In the genomic region with DNA sequence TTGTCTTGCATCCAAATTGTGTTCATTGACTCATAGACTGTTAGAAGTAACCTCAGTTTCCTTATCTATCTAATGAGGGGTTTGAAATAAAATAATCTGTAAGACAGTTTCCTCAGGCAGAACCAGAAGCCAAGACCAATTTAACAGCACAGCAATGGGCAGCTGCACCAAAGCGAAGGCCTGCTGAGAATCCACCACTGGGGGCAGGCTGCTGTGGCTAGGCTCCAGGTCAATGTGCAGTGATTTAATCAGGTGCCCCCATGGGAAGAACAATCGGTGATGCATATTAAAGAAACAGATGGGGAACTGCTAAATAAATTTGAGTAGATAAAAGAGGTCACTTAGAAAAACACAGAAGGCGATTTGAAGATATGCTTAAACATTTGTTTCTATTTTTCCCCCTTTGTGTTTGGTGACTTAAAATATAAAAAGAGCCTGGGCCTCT, we compare ENCODE assay signal across 8 cellular contexts. TPM values are rescaled to one million over a fixed set of nuclear protein-coding genes. Genes with fewer than 3 reads are reported as not detected.
DNase-seq lines count a peak whose midpoint lies in the region; ATAC-seq and TF ChIP-seq lines count a peak whose summit lies in the region.

No MANE protein-coding gene starts in this region.

- TF ChIP-seq CTCF in Calu3 (IDR thresholded peaks at IDR 0.05; ENCODE audit: unreplicated experiment): peak; percentile 37
- TF ChIP-seq CTCF in astrocyte of the spinal cord (IDR thresholded peaks at IDR 0.05; ENCODE audit: low read depth, low read length): peak; percentile 83
- TF ChIP-seq CTCF in lung (IDR thresholded peaks at IDR 0.05; ENCODE audit: control extremely low read depth, extremely low read depth): peak; percentile 14

- no peaks in the 10 kb centered on the region for H3K9me3 ChIP-seq in lung (ENCODE audit: control insufficient read depth in 2 of 2, insufficient read depth in 1 of 2, low read length in 1 of 2)

- no peaks in the 10 kb centered on the region for H3K4me1 Mint-ChIP-seq in Calu3 (ENCODE audit: low read depth, unreplicated experiment)

- H3K36me3 Mint-ChIP-seq in Calu3 (ENCODE audit: insufficient read depth, unreplicated experiment): no peaks in the 10 kb centered on the region

- H3K4me3 ChIP-seq in astrocyte of the spinal cord (ENCODE audit: low read depth, low read length) (no peak overlapping the region), lung (no peak overlapping the region)

- H3K27ac ChIP-seq in lung (ENCODE audit: low read depth in 1 of 2, low read length in 1 of 2): no peak overlapping the region

- peak; percentile 58 for DNase-seq in Calu3
- peak; percentile 44 for DNase-seq in HuH-7 (ENCODE audit: low spot score)
- peak; percentile 64 for DNase-seq in astrocyte of the spinal cord (ENCODE audit: low read depth, low spot score)
- no peak for DNase-seq in lung (ENCODE audit: low spot score)
- no peak for DNase-seq in KBM-7
- no peak for DNase-seq in stimulated activated CD4-positive, alpha-beta T cell treated with anti-CD3 and anti-CD28 coated beads, Interleukin-2, amount 100 ng/mL, for 48 hours
- DNase-seq in inferior parietal cortex (ENCODE audit: extremely low spot score): no peak
- no peak for DNase-seq in NK-92 treated with Interleukin-12 subunit alpha and Interleukin-12 subunit beta, amount 100 ng/mL, for 24 hours (lab: John Stamatoyannopoulos, UW)

- no peak for ATAC-seq in lung (ENCODE audit: insufficient read depth, low FRiP score)

- no TSS peak for BruUV-seq in Calu3 (replicated peaks; lab: Mats Ljungman, UMichigan)

- intact Hi-C loops in Calu3 (cut with micrococcal nuclease; ENCODE audit: unreplicated experiment): no loop called here

- H3K27me3 Mint-ChIP-seq in Calu3 (ENCODE audit: unreplicated experiment): no peaks in the 10 kb centered on the region

- no peaks in the 10 kb centered on the region for H3K9me3 Mint-ChIP-seq in Calu3 (ENCODE audit: low read depth, unreplicated experiment)

- CTCF ChIA-PET in Calu3 (lab: Charles Lee): interaction anchor here (0.7 kb wide), 2 partner anchors 96 to 1063 kb away, joined by 3 to 5 read pairs; no protein-coding TSS in a partner anchor

- H3K4me3 Mint-ChIP-seq in Calu3 (ENCODE audit: low read depth, unreplicated experiment): no peak overlapping the region

- no peak overlapping the region for H3K27ac Mint-ChIP-seq in Calu3 (ENCODE audit: unreplicated experiment)

- in situ Hi-C loops in astrocyte of the spinal cord (cut with HindIII; ENCODE audit: low sequenced_read_pairs): no loop called here
- in situ Hi-C loops in KBM-7 (cut with MboI; ENCODE audit: low pct_unique_long_range_greater_than_20kb, low sequenced_read_pairs): no loop called here

- peaks cover 2 to 12% of the 10 kb centered on the region in 2 donors for H3K36me3 ChIP-seq in lung (ENCODE audit: control insufficient read depth in 2 of 2, insufficient read depth in 2 of 2, low read length in 2 of 2)

- no peaks in the 10 kb centered on the region for H3K27me3 ChIP-seq in lung (ENCODE audit: control insufficient read depth, insufficient read depth)

- 68 to 77% methylated on average over 3 of the region's 3 CpGs for WGBS in lung, 2 donors

- H3K4me1 ChIP-seq in lung (ENCODE audit: control insufficient read depth in 2 of 2, insufficient read depth in 2 of 2, low read length in 2 of 2): peaks cover 0 to 4% of the 10 kb centered on the region in 2 donors

RNA-seq across cellular contexts. Expression of a gene that starts 28.0 kb away (rescaled TPM):
- total RNA-seq in Calu3 (2022): 53.6 and 60.1 TPM in 2 replicates
- 100 to 1,000 TPM in 1 of 2 donors, 10 to 100 TPM in 1; 65.8 to 108 TPM for total RNA-seq in lung
- 10 to 100 TPM; 12.4 to 16.4 TPM for polyA plus RNA-seq in lung

RNA-seq across cellular contexts. Expression of a gene that starts 50.0 kb away (rescaled TPM):
- total RNA-seq in Calu3 (2022) (0.64 and 1.0 TPM in 2 replicates), lung (10 to 100 TPM in 1 of 2 donors, 1 to 10 TPM in 1; 9.4 to 10.4 TPM)
- 1 to 10 TPM; 1.5 to 2.1 TPM for polyA plus RNA-seq in lung

Comparison
In these comparisons a context has a peak if more than half of its experiments do, and no peak if none do; other contexts are left out.
1. DNase-seq: peak in Calu3 (single experiment), HuH-7 (single experiment) and astrocyte of the spinal cord (single experiment); none in lung (single experiment), KBM-7 (single experiment), stimulated activated CD4-positive, alpha-beta T cell treated with anti-CD3 and anti-CD28 coated beads, Interleukin-2, amount 100 ng/mL, for 48 hours (0 of 2), inferior parietal cortex (single experiment) and NK-92 treated with Interleukin-12 subunit alpha and Interleukin-12 subunit beta, amount 100 ng/mL, for 24 hours (single experiment).
2. CTCF ChIP-seq: peak in every context shown above with its lines; median percentile 83 in astrocyte of the spinal cord; 37 in Calu3; 14 in lung.